Comparison of ENCODE assay signal across 9 cellular contexts in the genomic region with DNA sequence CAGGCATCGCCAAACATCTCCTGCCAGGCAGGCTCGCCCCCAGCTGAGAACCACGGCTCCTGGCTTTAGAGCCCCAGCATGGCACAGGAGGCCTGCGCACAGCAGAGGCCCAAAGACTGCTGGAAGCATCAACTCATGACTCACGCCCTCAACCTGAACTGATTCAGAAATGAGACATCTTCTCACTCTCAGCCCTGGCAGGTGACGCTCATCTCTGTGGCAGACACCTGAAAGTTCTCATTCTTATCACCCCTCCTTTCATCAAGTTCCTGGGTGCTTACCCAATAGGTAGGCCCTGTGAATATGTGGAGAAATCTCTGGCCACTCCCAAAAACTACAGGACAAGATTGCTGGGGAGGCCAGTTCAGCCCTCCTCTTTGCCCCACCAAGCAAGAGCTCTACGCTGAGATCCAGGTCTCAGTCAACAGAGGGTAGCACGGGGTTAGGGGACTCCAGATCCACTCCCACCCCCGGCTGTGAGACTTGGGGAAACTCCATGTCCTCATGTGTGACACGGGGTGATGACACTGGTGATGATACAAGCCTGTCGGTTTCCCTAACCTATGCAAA. TPM values are rescaled to one million over a fixed set of nuclear protein-coding genes. Genes with fewer than 3 reads are reported as not detected.
DNase-seq lines count a peak whose midpoint lies in the region; ATAC-seq and TF ChIP-seq lines count a peak whose summit lies in the region.
"Had no signal": no experiment of that assay in that cellular context is flagged by ENCODE, and none has a peak within 500 bp of the region (broad histone marks: within the 10 kb centered on the region; RNA-seq: fewer than 3 reads in every experiment).

No MANE protein-coding gene starts in this region.

- H3K9ac ChIP-seq in OCI-LY1 (ENCODE audit: low read length): peak overlapping the region; percentile 5; the same call in 1 of the 2 replicates

- peak overlapping the region; percentile 38; the same call in 1 of the 2 replicates for H3K4me2 ChIP-seq in OCI-LY1 (ENCODE audit: low read length)

- DNase-seq in Daoy (ENCODE audit: low read depth) (peak; percentile 83), HAP-1 (ENCODE audit: low spot score in 2 of 2) (no peak), body of pancreas (no peak), hepatic stellate cell (ENCODE audit: low spot score) (no peak)
- DNase-seq in activated gamma-delta T cell treated with anti-CD3 and anti-CD28 coated beads, Interleukin-2, amount 50 U/mL, for 16 hours (ENCODE audit: low read depth): peak; percentile 57
- DNase-seq in stimulated activated CD4-positive, alpha-beta T cell treated with anti-CD3 and anti-CD28 coated beads, Interleukin-12 subunit alpha, Interleukin-12 subunit beta, amount 100 ng/mL, for 48 hours (ENCODE audit: low read depth in 2 of 3, low spot score in 1 of 3): peak; percentile 72 to 78 (median 73)

- WGBS in body of pancreas, 2 donors: 88 to 91% methylated on average over 7 to 11 of the region's 11 CpGs

- peaks cover 100% of the 10 kb centered on the region for H3K4me1 ChIP-seq in OCI-LY1 (ENCODE audit: insufficient read depth, low read length, severe bottlenecking)
- H3K4me1 ChIP-seq in HAP-1: no peaks in the 10 kb centered on the region
- peaks cover 14% of the 10 kb centered on the region for H3K4me1 ChIP-seq in body of pancreas

- H3K27ac ChIP-seq in OCI-LY1 (ENCODE audit: low read depth, low read length, poor library complexity, severe bottlenecking) (peak overlapping the region; percentile 93), body of pancreas (no peak overlapping the region)

- no peaks in the 10 kb centered on the region for H3K9me2 ChIP-seq in OCI-LY1 (ENCODE audit: low read depth, low read length)

- no peaks in the 10 kb centered on the region for H3K36me3 ChIP-seq in OCI-LY1 (ENCODE audit: insufficient read depth, low read length)
- no peaks in the 10 kb centered on the region for H3K36me3 ChIP-seq in HAP-1 (replicated peaks)
- H3K36me3 ChIP-seq in body of pancreas (replicated peaks in 1 of 2; ENCODE audit: insufficient read depth in 1 of 2, low read depth in 2 of 2): no peaks in the 10 kb centered on the region
- H3K36me3 ChIP-seq: thoracic aorta had no signal

- ATAC-seq in GM21619 (IDR thresholded peaks at IDR 0.05; ENCODE audit: unreplicated experiment) (peak; percentile 56), body of pancreas (no peak)

- no peak for TF ChIP-seq CTCF in OCI-LY1 (IDR thresholded peaks at IDR 0.05; ENCODE audit: low read length)
- no peak for TF ChIP-seq CTCF in body of pancreas (IDR thresholded peaks at IDR 0.05)

- H3K9me3 ChIP-seq in OCI-LY1 (ENCODE audit: low read length): no peaks in the 10 kb centered on the region
- H3K9me3 ChIP-seq in HAP-1: no peaks in the 10 kb centered on the region
- H3K9me3 ChIP-seq in body of pancreas: no peaks in the 10 kb centered on the region
- H3K9me3 ChIP-seq: thoracic aorta had no signal

- no peaks in the 10 kb centered on the region for H3F3A ChIP-seq in OCI-LY1 (ENCODE audit: insufficient read depth, low read length)

- no peak overlapping the region for H3K4me3 ChIP-seq in OCI-LY1 (ENCODE audit: low read depth, low read length, poor library complexity, severe bottlenecking)
- no peak overlapping the region for H3K4me3 ChIP-seq in HAP-1
- H3K4me3 ChIP-seq in body of pancreas: no peak overlapping the region
- H3K4me3 ChIP-seq: thoracic aorta had no signal

- no peak overlapping the region for H2AFZ ChIP-seq in OCI-LY1 (ENCODE audit: low read length)

- intact Hi-C loops in body of pancreas (cut with DNase I): no loop called here

- no peaks in the 10 kb centered on the region for H4K20me1 ChIP-seq in OCI-LY1 (ENCODE audit: insufficient read depth, low read length)

- no peaks in the 10 kb centered on the region for H3K27me3 ChIP-seq in OCI-LY1 (ENCODE audit: insufficient read depth, low read length)
- H3K27me3 ChIP-seq in HAP-1 (ENCODE audit: low read depth): no peaks in the 10 kb centered on the region
- no peaks in the 10 kb centered on the region for H3K27me3 ChIP-seq in body of pancreas

- peaks cover 37% of the 10 kb centered on the region for H3K79me2 ChIP-seq in OCI-LY1 (ENCODE audit: insufficient read depth, low read length)

- in situ Hi-C loops in HAP-1 (cut with MboI; ENCODE audit: low sequenced_read_pairs): no loop called here

- no peak for TF ChIP-seq POLR2A in body of pancreas (IDR thresholded peaks at IDR 0.05)

RNA-seq across cellular contexts. Expression of a gene that starts 11.3 kb away (rescaled TPM):
- 0.18 and 0.40 TPM in 2 replicates for total RNA-seq in Daoy (2014; rRNA removed; shearing (Covaris generic))
- 1 to 10 TPM; 4.9 to 7.6 TPM for total RNA-seq in body of pancreas

Comparison
In these comparisons a context has a peak if more than half of its experiments do, and no peak if none do; other contexts are left out.
1. DNase-seq: peak in Daoy (single experiment), activated gamma-delta T cell treated with anti-CD3 and anti-CD28 coated beads, Interleukin-2, amount 50 U/mL, for 16 hours (single experiment) and stimulated activated CD4-positive, alpha-beta T cell treated with anti-CD3 and anti-CD28 coated beads, Interleukin-12 subunit alpha, Interleukin-12 subunit beta, amount 100 ng/mL, for 48 hours (3 of 3); none in HAP-1 (0 of 2), body of pancreas (0 of 4) and hepatic stellate cell (single experiment).